ENCODE assay signal across 12 cellular contexts in the genomic region with DNA sequence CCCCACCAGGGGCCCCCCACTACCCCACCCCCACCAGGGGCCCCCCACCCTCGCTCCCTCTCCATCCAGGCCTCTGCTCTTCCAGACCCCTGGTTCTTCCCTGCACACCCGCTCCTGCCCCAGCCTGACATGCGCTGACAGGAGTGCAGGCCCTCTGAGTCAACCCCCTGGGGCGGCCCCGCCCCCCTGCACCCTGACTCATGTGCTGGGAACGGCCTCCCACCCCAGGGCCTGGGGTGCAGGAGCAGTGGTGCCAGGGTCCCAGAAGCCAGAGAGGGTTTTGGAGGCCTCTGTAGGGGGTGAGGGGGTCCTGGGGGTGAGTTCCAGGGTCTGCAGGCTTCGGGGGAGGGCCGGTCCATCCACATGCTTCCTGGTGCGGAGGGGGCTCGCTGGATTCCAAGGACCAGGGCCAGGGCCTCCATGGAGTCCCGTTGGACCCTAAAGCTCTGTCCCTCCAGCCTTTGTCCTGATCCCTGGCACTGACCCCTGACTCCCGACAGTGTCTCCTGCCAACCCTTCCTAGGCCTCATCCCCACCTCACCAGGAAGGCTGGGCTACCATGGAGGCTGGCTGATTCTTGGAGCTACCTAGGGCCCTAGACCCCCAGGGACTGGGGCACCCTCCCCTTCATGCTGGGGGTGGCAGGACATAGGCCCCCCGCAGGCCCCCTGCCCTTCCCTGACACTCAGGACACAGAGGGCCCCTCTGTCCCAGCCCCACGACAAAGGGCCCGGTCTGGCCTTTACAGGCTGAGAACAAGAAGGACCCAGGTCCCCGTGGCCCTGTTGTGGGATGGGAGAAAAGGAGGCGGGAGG. TPM values are rescaled to one million over a fixed set of nuclear protein-coding genes. Genes with fewer than 3 reads are reported as not detected.
DNase-seq lines count a peak whose midpoint lies in the region; ATAC-seq and TF ChIP-seq lines count a peak whose summit lies in the region.
"Had no signal": no experiment of that assay in that cellular context is flagged by ENCODE, and none has a peak within 500 bp of the region (broad histone marks: within the 10 kb centered on the region; RNA-seq: fewer than 3 reads in every experiment).

No MANE protein-coding gene starts in this region.

- no peak overlapping the region for H3K4me3 Mint-ChIP-seq in activated CD4-positive, alpha-beta T cell treated with anti-CD3 and anti-CD28 coated beads, Interleukin-2, amount 10 ng/mL, durations not matched to agents 24 days and 14 days
- no peak overlapping the region for H3K4me3 Mint-ChIP-seq in activated CD8-positive, alpha-beta memory T cell treated with anti-CD3 and anti-CD28 coated beads, Interleukin-2, amount 10 ng/mL, durations not matched to agents 7 days and 5 days
- H3K4me3 Mint-ChIP-seq: stimulated activated naive CD8-positive, alpha-beta T cell treated with anti-CD3 and anti-CD28 coated beads, Interleukin-15, Interleukin-2, amounts not matched to agents 100 ng/mL and 50 ng/mL, for 24 hours; T-helper 1 cell treated with Interleukin-12 subunit alpha and Interleukin-12 subunit beta and Interleukin-4 antibody, amounts not matched to agents 30 μg/mL and 1 μg/mL, for 36 hours had no signal

- intact Hi-C loops in activated CD4-positive, alpha-beta T cell treated with anti-CD3 and anti-CD28 coated beads, Interleukin-2, amount 10 ng/mL, durations not matched to agents 24 days and 14 days (cut with micrococcal nuclease) = no loop called here
- intact Hi-C loops in stomach (cut with DNase I; ENCODE audit: low total_unique reads) = no loop called here

- no peaks in the 10 kb centered on the region for H3K9me3 Mint-ChIP-seq in activated CD4-positive, alpha-beta T cell treated with anti-CD3 and anti-CD28 coated beads, Interleukin-2, amount 10 ng/mL, durations not matched to agents 24 days and 14 days
- no peaks in the 10 kb centered on the region for H3K9me3 Mint-ChIP-seq in activated CD8-positive, alpha-beta memory T cell treated with anti-CD3 and anti-CD28 coated beads, Interleukin-2, amount 10 ng/mL, durations not matched to agents 7 days and 5 days (ENCODE audit: low read depth)
- H3K9me3 Mint-ChIP-seq: stimulated activated naive CD8-positive, alpha-beta T cell treated with anti-CD3 and anti-CD28 coated beads, Interleukin-15, Interleukin-2, amounts not matched to agents 100 ng/mL and 50 ng/mL, for 24 hours; T-helper 1 cell treated with Interleukin-12 subunit alpha and Interleukin-12 subunit beta and Interleukin-4 antibody, amounts not matched to agents 30 μg/mL and 1 μg/mL, for 36 hours had no signal

- H3K27ac Mint-ChIP-seq in activated CD4-positive, alpha-beta T cell treated with anti-CD3 and anti-CD28 coated beads, Interleukin-2, amount 10 ng/mL, durations not matched to agents 24 days and 14 days = no peak overlapping the region
- H3K27ac Mint-ChIP-seq in activated CD8-positive, alpha-beta memory T cell treated with anti-CD3 and anti-CD28 coated beads, Interleukin-2, amount 10 ng/mL, durations not matched to agents 7 days and 5 days = no peak overlapping the region
- H3K27ac Mint-ChIP-seq: stimulated activated naive CD8-positive, alpha-beta T cell treated with anti-CD3 and anti-CD28 coated beads, Interleukin-15, Interleukin-2, amounts not matched to agents 100 ng/mL and 50 ng/mL, for 24 hours; T-helper 1 cell treated with Interleukin-12 subunit alpha and Interleukin-12 subunit beta and Interleukin-4 antibody, amounts not matched to agents 30 μg/mL and 1 μg/mL, for 36 hours had no signal

- peaks cover 0 to 11% (median 0%) of the 10 kb centered on the region in 3 donors for H3K36me3 ChIP-seq in Peyer's patch
- no peaks in the 10 kb centered on the region for H3K36me3 ChIP-seq in fibroblast of lung (ENCODE audit: control insufficient read depth, insufficient read depth, low read length)
- H3K36me3 ChIP-seq in stomach = peaks cover 0 to 13% (median 5%) of the 10 kb centered on the region in 4 donors
- H3K36me3 ChIP-seq: BE2C had no signal

- peak overlapping the region; percentile 2 for H3K9ac ChIP-seq in fibroblast of lung (ENCODE audit: insufficient read depth, low read length)

- no peak for ATAC-seq in activated CD8-positive, alpha-beta memory T cell treated with anti-CD3 and anti-CD28 coated beads, Interleukin-2, amount 10 ng/mL, durations not matched to agents 7 days and 5 days

- H3K4me1 ChIP-seq in Peyer's patch (peaks cover 0 to 24% (median 7%) of the 10 kb centered on the region in 4 donors), fibroblast of lung (ENCODE audit: control insufficient read depth, extremely low read depth, insufficient read depth, low read length) (peaks cover 10% of the 10 kb centered on the region), stomach (peaks cover 9 to 42% (median 38%) of the 10 kb centered on the region in 4 donors)
- H3K4me1 ChIP-seq: BE2C had no signal

- TF ChIP-seq POLR2A in Peyer's patch (IDR thresholded peaks at IDR 0.05) (peak in 1 of 2 donors; percentile 27), stomach (IDR thresholded peaks at IDR 0.05) (no peak)

- WGBS in stomach, 5 donors = 60 to 72% (median 61%) methylated on average over 5 to 17 of the region's 17 CpGs

- peak overlapping the region; percentile 25 for H3K4me2 ChIP-seq in fibroblast of lung (ENCODE audit: extremely low read depth, insufficient read depth, low read length)

- DNase-seq in activated CD4-positive, alpha-beta T cell treated with anti-CD3 and anti-CD28 coated beads for 48 hours = peak; percentile 58
- DNase-seq in activated CD4-positive, alpha-beta T cell treated with anti-CD3 and anti-CD28 coated beads, Interleukin-2, amount 10 ng/mL, durations not matched to agents 24 days and 14 days = no peak
- DNase-seq in Peyer's patch = peak in 2 of 3 donors; percentile 78 to 85
- peak; percentile 66 to 76 for DNase-seq in fibroblast of lung (ENCODE audit: low read depth in 2 of 2)
- DNase-seq in stomach = peak; percentile 66
- DNase-seq in activated CD8-positive, alpha-beta memory T cell treated with anti-CD3 and anti-CD28 coated beads, Interleukin-2, amount 10 ng/mL, durations not matched to agents 7 days and 5 days = no peak
- DNase-seq in SK-N-DZ (ENCODE audit: low spot score) = no peak
- DNase-seq in GM10266 (ENCODE audit: extremely low spot score) = no peak
- DNase-seq: BE2C, MM.1S had no signal

- H3K79me2 ChIP-seq in fibroblast of lung (ENCODE audit: control insufficient read depth, insufficient read depth, low read length) = no peaks in the 10 kb centered on the region

- H3K27me3 ChIP-seq in Peyer's patch = no peaks in the 10 kb centered on the region
- H3K27me3 ChIP-seq in fibroblast of lung (ENCODE audit: control insufficient read depth, insufficient read depth, low read length) = peaks cover 4% of the 10 kb centered on the region
- H3K27me3 ChIP-seq in stomach = peaks cover 0 to 31% (median 0%) of the 10 kb centered on the region in 3 donors
- H3K27me3 ChIP-seq: BE2C had no signal

- no peaks in the 10 kb centered on the region for H3K9me3 ChIP-seq in Peyer's patch
- no peaks in the 10 kb centered on the region for H3K9me3 ChIP-seq in fibroblast of lung (ENCODE audit: control insufficient read depth, insufficient read depth, low read depth, low read length)
- H3K9me3 ChIP-seq in stomach = no peaks in the 10 kb centered on the region
- H3K9me3 ChIP-seq: BE2C had no signal

- no peaks in the 10 kb centered on the region for H3K27me3 Mint-ChIP-seq in activated CD4-positive, alpha-beta T cell treated with anti-CD3 and anti-CD28 coated beads, Interleukin-2, amount 10 ng/mL, durations not matched to agents 24 days and 14 days
- H3K27me3 Mint-ChIP-seq in activated CD8-positive, alpha-beta memory T cell treated with anti-CD3 and anti-CD28 coated beads, Interleukin-2, amount 10 ng/mL, durations not matched to agents 7 days and 5 days = no peaks in the 10 kb centered on the region
- H3K27me3 Mint-ChIP-seq: stimulated activated naive CD8-positive, alpha-beta T cell treated with anti-CD3 and anti-CD28 coated beads, Interleukin-15, Interleukin-2, amounts not matched to agents 100 ng/mL and 50 ng/mL, for 24 hours had no signal

- H3K27ac ChIP-seq in Peyer's patch = peak overlapping the region in 3 of 4 donors; percentile 86 to 98 (median 96)
- H3K27ac ChIP-seq in fibroblast of lung (ENCODE audit: insufficient read depth, low read length) = no peak overlapping the region
- H3K27ac ChIP-seq in stomach = peak overlapping the region; percentile 77 to 92 (median 85)

- TF ChIP-seq CTCF in Peyer's patch (IDR thresholded peaks at IDR 0.05) (no peak), fibroblast of lung (conservative IDR thresholded peaks at IDR 0.05 in 1 of 2, IDR thresholded peaks at IDR 0.05 in 1 of 2; ENCODE audit: low read depth in 1 of 2, low read length in 2 of 2) (no peak), stomach (IDR thresholded peaks at IDR 0.05) (no peak), GM10266 (IDR thresholded peaks at IDR 0.05; ENCODE audit: control insufficient read depth, insufficient read depth, low read depth, missing control alignments) (no peak)

- no peak for TF ChIP-seq EP300 in stomach (IDR thresholded peaks at IDR 0.05)

- no peaks in the 10 kb centered on the region for H3K4me1 Mint-ChIP-seq in activated CD4-positive, alpha-beta T cell treated with anti-CD3 and anti-CD28 coated beads, Interleukin-2, amount 10 ng/mL, durations not matched to agents 24 days and 14 days
- H3K4me1 Mint-ChIP-seq in activated CD8-positive, alpha-beta memory T cell treated with anti-CD3 and anti-CD28 coated beads, Interleukin-2, amount 10 ng/mL, durations not matched to agents 7 days and 5 days = no peaks in the 10 kb centered on the region

- no peaks in the 10 kb centered on the region for H3K36me3 Mint-ChIP-seq in activated CD4-positive, alpha-beta T cell treated with anti-CD3 and anti-CD28 coated beads, Interleukin-2, amount 10 ng/mL, durations not matched to agents 24 days and 14 days (ENCODE audit: low read depth)
- no peaks in the 10 kb centered on the region for H3K36me3 Mint-ChIP-seq in activated CD8-positive, alpha-beta memory T cell treated with anti-CD3 and anti-CD28 coated beads, Interleukin-2, amount 10 ng/mL, durations not matched to agents 7 days and 5 days

- CTCF ChIA-PET in activated CD8-positive, alpha-beta memory T cell treated with anti-CD3 and anti-CD28 coated beads, Interleukin-2, amount 10 ng/mL, durations not matched to agents 7 days and 5 days (lab: Charles Lee) = interaction anchor here (1.3 kb wide), 1 partner anchor 31 kb away, joined by 3 read pairs; no protein-coding TSS in a partner anchor

- H4K20me1 ChIP-seq in fibroblast of lung (ENCODE audit: control insufficient read depth, extremely low read depth, insufficient read depth, low read length) = no peaks in the 10 kb centered on the region

- H3K4me3 ChIP-seq in Peyer's patch = peak overlapping the region in 2 of 4 donors; percentile 78 to 89
- H3K4me3 ChIP-seq in fibroblast of lung (replicated peaks in 1 of 4; ENCODE audit: control extremely low read depth in 1 of 4, insufficient read depth in 1 of 4, low read depth in 3 of 4, low read length in 4 of 4) = no peak overlapping the region
- peak overlapping the region in 3 of 4 donors; percentile 49 to 65 (median 54) for H3K4me3 ChIP-seq in stomach

- no peak overlapping the region for H2AFZ ChIP-seq in fibroblast of lung (ENCODE audit: low read length)

RNA-seq across cellular contexts. Expression of gene PKP3, which starts 0.6 kb away (rescaled TPM):
- not detected in 2 replicates for total RNA-seq in activated CD4-positive, alpha-beta T cell treated with anti-CD3 and anti-CD28 coated beads, Interleukin-2, amount 10 ng/mL, durations not matched to agents 24 days and 14 days
- total RNA-seq in Peyer's patch (100 to 1,000 TPM in 3 of 4 donors, 10 to 100 TPM in 1; 95.7 to 254 (median 202) TPM), fibroblast of lung (0.26 and 0.83 TPM in 2 replicates), stomach (100 to 1,000 TPM in 3 of 5 donors, 10 to 100 TPM in 2; 26.3 to 356 (median 141) TPM)
- polyA plus RNA-seq in fibroblast of lung (0.17 and 0.24 TPM in 2 replicates), stomach (10 to 100 TPM; 31.1 to 94.5 (median 41.7) TPM)
- 0.38 and 0.84 TPM in 2 replicates for polyA plus RNA-seq in fibroblast of lung (2012)
- polyA minus RNA-seq in fibroblast of lung (ENCODE audit: low replicate concordance) = 0.15 TPM in 1 of 2 replicates, not detected in the other
- total RNA-seq in activated CD8-positive, alpha-beta memory T cell treated with anti-CD3 and anti-CD28 coated beads, Interleukin-2, amount 10 ng/mL, durations not matched to agents 7 days and 5 days = under 1 TPM; 0.09 to 0.18 TPM
- 1.7 and 3.2 TPM in 2 replicates for polyA plus RNA-seq in SK-N-DZ (2014; cell fraction: cytosol; rRNA removed)
- polyA plus RNA-seq in SK-N-DZ (2014; cell fraction: nucleus; rRNA removed) = 9.4 and 10.9 TPM in 2 replicates

RNA-seq across cellular contexts. Expression of gene SIGIRR, which starts 21.4 kb away (rescaled TPM):
- total RNA-seq in activated CD4-positive, alpha-beta T cell treated with anti-CD3 and anti-CD28 coated beads, Interleukin-2, amount 10 ng/mL, durations not matched to agents 24 days and 14 days = 40.7 and 42.7 TPM in 2 replicates
- total RNA-seq in Peyer's patch (100 to 1,000 TPM in 3 of 4 donors, 10 to 100 TPM in 1; 82.3 to 143 (median 111) TPM), fibroblast of lung (13.4 and 16.7 TPM in 2 replicates), stomach (100 to 1,000 TPM in 3 of 5 donors, 10 to 100 TPM in 2; 11.4 to 325 (median 110) TPM)
- polyA plus RNA-seq in fibroblast of lung (8.9 and 10.5 TPM in 2 replicates), stomach (100 to 1,000 TPM; 110 to 227 (median 164) TPM)
- polyA plus RNA-seq in fibroblast of lung (2012) = 25.6 and 29.5 TPM in 2 replicates
- polyA minus RNA-seq in fibroblast of lung (ENCODE audit: low replicate concordance) = 7.6 and 9.5 TPM in 2 replicates
- total RNA-seq in activated CD8-positive, alpha-beta memory T cell treated with anti-CD3 and anti-CD28 coated beads, Interleukin-2, amount 10 ng/mL, durations not matched to agents 7 days and 5 days = 100 to 1,000 TPM in 1 of 2 experiments, 10 to 100 TPM in 1; 96.2 to 198 TPM
- 27.0 and 30.5 TPM in 2 replicates for polyA plus RNA-seq in SK-N-DZ (2014; cell fraction: cytosol; rRNA removed)
- 46.1 and 50.0 TPM in 2 replicates for polyA plus RNA-seq in SK-N-DZ (2014; cell fraction: nucleus; rRNA removed)

RNA-seq across cellular contexts. Expression of gene B4GALNT4, which starts 24.1 kb away (rescaled TPM):
- 3.9 and 4.1 TPM in 2 replicates for total RNA-seq in activated CD4-positive, alpha-beta T cell treated with anti-CD3 and anti-CD28 coated beads, Interleukin-2, amount 10 ng/mL, durations not matched to agents 24 days and 14 days
- total RNA-seq in Peyer's patch = 10 to 100 TPM in 2 of 4 donors, 1 to 10 TPM in 2; 2.5 to 36.3 (median 9.3) TPM
- 1.5 and 1.8 TPM in 2 replicates for total RNA-seq in fibroblast of lung
- polyA plus RNA-seq in fibroblast of lung = 1.4 and 3.8 TPM in 2 replicates
- polyA plus RNA-seq in fibroblast of lung (2012) = 4.2 and 5.7 TPM in 2 replicates
- 0.93 and 1.2 TPM in 2 replicates for polyA minus RNA-seq in fibroblast of lung (ENCODE audit: low replicate concordance)
- total RNA-seq in stomach = 1 to 10 TPM in 2 of 5 donors, under 1 TPM in 1, not detected in 2; 0.45 to 7.5 (median 4.2) TPM
- polyA plus RNA-seq in stomach = 1 to 10 TPM; 2.4 to 8.8 (median 4.4) TPM
- under 1 TPM in 1 of 2 experiments, not detected in 1; 0.32 TPM for total RNA-seq in activated CD8-positive, alpha-beta memory T cell treated with anti-CD3 and anti-CD28 coated beads, Interleukin-2, amount 10 ng/mL, durations not matched to agents 7 days and 5 days
- 98.6 and 101 TPM in 2 replicates for polyA plus RNA-seq in SK-N-DZ (2014; cell fraction: cytosol; rRNA removed)
- 768 and 918 TPM in 2 replicates for polyA plus RNA-seq in SK-N-DZ (2014; cell fraction: nucleus; rRNA removed)

RNA-seq across cellular contexts. Expression of gene ANO9, which starts 48.4 kb away (rescaled TPM):
- 35.4 and 36.9 TPM in 2 replicates for total RNA-seq in activated CD4-positive, alpha-beta T cell treated with anti-CD3 and anti-CD28 coated beads, Interleukin-2, amount 10 ng/mL, durations not matched to agents 24 days and 14 days
- total RNA-seq in Peyer's patch = 100 to 1,000 TPM; 161 to 474 (median 254) TPM
- total RNA-seq in fibroblast of lung = not detected in 2 replicates
- not detected in 2 replicates for polyA plus RNA-seq in fibroblast of lung
- 0.02 TPM in 1 of 2 replicates, not detected in the other for polyA plus RNA-seq in fibroblast of lung (2012)
- polyA minus RNA-seq in fibroblast of lung (ENCODE audit: low replicate concordance) = not detected in 2 replicates
- total RNA-seq in stomach = 100 to 1,000 TPM in 1 of 5 donors, 10 to 100 TPM in 3, 1 to 10 TPM in 1; 5.7 to 208 (median 40.2) TPM
- polyA plus RNA-seq in stomach = 10 to 100 TPM in 2 of 3 donors, 1 to 10 TPM in 1; 9.8 to 37.6 (median 12.8) TPM
- total RNA-seq in activated CD8-positive, alpha-beta memory T cell treated with anti-CD3 and anti-CD28 coated beads, Interleukin-2, amount 10 ng/mL, durations not matched to agents 7 days and 5 days = 10 to 100 TPM; 33.0 to 79.4 TPM
- polyA plus RNA-seq in SK-N-DZ (2014; cell fraction: cytosol; rRNA removed) = 0.06 TPM in 1 of 2 replicates, not detected in the other
- 3.1 and 5.7 TPM in 2 replicates for polyA plus RNA-seq in SK-N-DZ (2014; cell fraction: nucleus; rRNA removed)

RNA-seq across cellular contexts. Expression of gene PTDSS2, which starts 56.7 kb away (rescaled TPM):
- total RNA-seq in activated CD4-positive, alpha-beta T cell treated with anti-CD3 and anti-CD28 coated beads, Interleukin-2, amount 10 ng/mL, durations not matched to agents 24 days and 14 days = 31.0 and 31.8 TPM in 2 replicates
- total RNA-seq in Peyer's patch = 10 to 100 TPM; 21.0 to 42.7 (median 31.7) TPM
- total RNA-seq in fibroblast of lung = 31.8 and 36.7 TPM in 2 replicates
- polyA plus RNA-seq in fibroblast of lung = 17.4 and 18.1 TPM in 2 replicates
- 21.6 and 25.9 TPM in 2 replicates for polyA plus RNA-seq in fibroblast of lung (2012)
- 57.5 and 90.3 TPM in 2 replicates for polyA minus RNA-seq in fibroblast of lung (ENCODE audit: low replicate concordance)
- 100 to 1,000 TPM in 2 of 5 donors, 10 to 100 TPM in 3; 16.5 to 264 (median 59.0) TPM for total RNA-seq in stomach
- polyA plus RNA-seq in stomach = 10 to 100 TPM; 11.6 to 24.3 (median 22.3) TPM
- total RNA-seq in activated CD8-positive, alpha-beta memory T cell treated with anti-CD3 and anti-CD28 coated beads, Interleukin-2, amount 10 ng/mL, durations not matched to agents 7 days and 5 days = 10 to 100 TPM; 26.6 to 31.2 TPM
- 30.7 and 43.2 TPM in 2 replicates for polyA plus RNA-seq in SK-N-DZ (2014; cell fraction: cytosol; rRNA removed)
- polyA plus RNA-seq in SK-N-DZ (2014; cell fraction: nucleus; rRNA removed) = 199 and 249 TPM in 2 replicates

Comparison
In these comparisons a context has a peak if more than half of its experiments do, and no peak if none do; other contexts are left out.
1. DNase-seq: peak in activated CD4-positive, alpha-beta T cell treated with anti-CD3 and anti-CD28 coated beads for 48 hours (single experiment), Peyer's patch (2 of 3), fibroblast of lung (2 of 2) and stomach (single experiment); none in activated CD4-positive, alpha-beta T cell treated with anti-CD3 and anti-CD28 coated beads, Interleukin-2, amount 10 ng/mL, durations not matched to agents 24 days and 14 days (single experiment), activated CD8-positive, alpha-beta memory T cell treated with anti-CD3 and anti-CD28 coated beads, Interleukin-2, amount 10 ng/mL, durations not matched to agents 7 days and 5 days (single experiment), SK-N-DZ (single experiment) and GM10266 (single experiment).
2. H3K4me3 ChIP-seq: peak in stomach (3 of 4); none in fibroblast of lung (0 of 4).
3. RNA of gene PKP3, which starts 0.6 kb away (total RNA-seq): 95.7 to 254 TPM in Peyer's patch and 26.3 to 356 TPM in stomach; 0.26 to 0.83 TPM in fibroblast of lung, 0.09 to 0.18 TPM in activated CD8-positive, alpha-beta memory T cell treated with anti-CD3 and anti-CD28 coated beads, Interleukin-2, amount 10 ng/mL, durations not matched to agents 7 days and 5 days and not detected in activated CD4-positive, alpha-beta T cell treated with anti-CD3 and anti-CD28 coated beads, Interleukin-2, amount 10 ng/mL, durations not matched to agents 24 days and 14 days; every median in the first group is over 10 times any median in the second.